In genomic region chr10:101067356-101068083, GRCh38 we compare ENCODE assay signal across 8 cellular contexts. TPM values are rescaled to one million over a fixed set of nuclear protein-coding genes. Genes with fewer than 3 reads are reported as not detected.
DNase-seq lines count a peak whose midpoint lies in the region; TF ChIP-seq lines count a peak whose summit lies in the region.

No MANE protein-coding gene starts in this region.

- intact Hi-C loops in vagina (cut with DNase I) = no loop called here

- peaks cover 0 to 50% of the 10 kb centered on the region in 2 donors for H3K4me1 ChIP-seq in right atrium auricular region
- peaks cover 39% of the 10 kb centered on the region for H3K4me1 ChIP-seq in vagina

- TF ChIP-seq CTCF in NB4 (IDR thresholded peaks at IDR 0.05; ENCODE audit: low read depth, low read length) = peak; percentile 93
- peak; percentile 91 to 93 for TF ChIP-seq CTCF in right atrium auricular region (IDR thresholded peaks at IDR 0.05)
- TF ChIP-seq CTCF in vagina (IDR thresholded peaks at IDR 0.05) = peak; percentile 89 to 91 (median 89)

- H3K36me3 ChIP-seq in right atrium auricular region = no peaks in the 10 kb centered on the region
- no peaks in the 10 kb centered on the region for H3K36me3 ChIP-seq in vagina

- DNase-seq in AML-193 (lab: John Stamatoyannopoulos, UW) (peak; percentile 70 to 73), GM19240 (ENCODE audit: insufficient read length, low spot score) (peak; percentile 78), NB4 (ENCODE audit: low read depth) (peak; percentile 95), T-helper 1 cell (peak; percentile 48 to 79 (median 61)), amygdala (lab: John Stamatoyannopoulos, UW) (peak in 48 of 56 donors; percentile 3 to 79 (median 38)), right atrium auricular region (ENCODE audit: low spot score) (peak; percentile 86), putamen (ENCODE audit: low spot score) (peak; percentile 69), vagina (ENCODE audit: extremely low spot score in 2 of 2) (no peak)

- H3K27me3 ChIP-seq in right atrium auricular region (peaks cover 0 to under 1% of the 10 kb centered on the region in 2 donors), vagina (no peaks in the 10 kb centered on the region)

- H3K9me3 ChIP-seq in right atrium auricular region (no peaks in the 10 kb centered on the region), vagina (no peaks in the 10 kb centered on the region)

- TF ChIP-seq POLR2A in NB4 (IDR thresholded peaks at IDR 0.05; ENCODE audit: extremely low read depth, insufficient read length) (peak; percentile 57), vagina (IDR thresholded peaks at IDR 0.05) (no peak)

- peak overlapping the region; percentile 81 for H3K4me3 ChIP-seq in NB4 (ENCODE audit: low read depth, low read length)
- H3K4me3 ChIP-seq in right atrium auricular region = peak overlapping the region; percentile 47 to 61
- H3K4me3 ChIP-seq in vagina = peak overlapping the region; percentile 47 to 55

- H3K27ac ChIP-seq in right atrium auricular region (peak overlapping the region; percentile 75), vagina (peak overlapping the region; percentile 58)

RNA-seq across cellular contexts. Expression of gene KAZALD1, which starts 5.7 kb away (rescaled TPM):
- total RNA-seq in right atrium auricular region (1 to 10 TPM; 7.0 to 7.5 TPM), vagina (4.2 TPM)

RNA-seq across cellular contexts. Expression of gene SFXN3, which starts 36.5 kb away (rescaled TPM):
- total RNA-seq in right atrium auricular region = 10 to 100 TPM; 16.4 to 42.9 TPM
- 95.0 TPM for total RNA-seq in vagina

RNA-seq across cellular contexts. Expression of gene PDZD7, which starts 36.6 kb away (rescaled TPM):
- total RNA-seq in right atrium auricular region (1 to 10 TPM in 1 of 2 donors, under 1 TPM in 1; 0.59 to 1.3 TPM), vagina (1.5 TPM)

Comparison
In these comparisons a context has a peak if more than half of its experiments do, and no peak if none do; other contexts are left out.
1. DNase-seq: peak in AML-193 (2 of 2), GM19240 (single experiment), NB4 (single experiment), T-helper 1 cell (5 of 5), amygdala (48 of 56), right atrium auricular region (single experiment) and putamen (single experiment); none in vagina (0 of 2).
2. Peak in every context shown above with its lines, with median percentiles within 50 percentile points of each other: H3K4me3 ChIP-seq and CTCF ChIP-seq.